In genomic region chr3:145807990-145808389, GRCh38 we compare ENCODE assay signal across 11 cellular contexts.
DNase-seq lines count a peak whose midpoint lies in the region; ATAC-seq, FAIRE-seq and TF ChIP-seq lines count a peak whose summit lies in the region.
"Had no signal": no experiment of that assay in that cellular context is flagged by ENCODE, and none has a peak within 500 bp of the region (broad histone marks: within the 10 kb centered on the region; RNA-seq: fewer than 3 reads in every experiment).

No MANE protein-coding gene starts in this region.

- no peak overlapping the region for H3K4me2 ChIP-seq in astrocyte (ENCODE audit: low read length)

- no peaks in the 10 kb centered on the region for H3K9me3 ChIP-seq in astrocyte (ENCODE audit: insufficient read depth, low read depth, low read length)
- H3K9me3 ChIP-seq in lower lobe of right lung, result no peaks in the 10 kb centered on the region
- H3K9me3 ChIP-seq: tibial artery had no signal

- ATAC-seq in lower lobe of right lung (no peak), GM18868 (IDR thresholded peaks at IDR 0.05; ENCODE audit: unreplicated experiment) (no peak)

- H3K4me1 ChIP-seq in astrocyte (ENCODE audit: insufficient read depth, low read length) (no peaks in the 10 kb centered on the region), lower lobe of right lung (no peaks in the 10 kb centered on the region)
- H3K4me1 ChIP-seq: tibial artery had no signal

- no peaks in the 10 kb centered on the region for H3K4me1 Mint-ChIP-seq in astrocyte (ENCODE audit: low read depth, unreplicated experiment)

- H2AFZ ChIP-seq in astrocyte (ENCODE audit: low read depth, low read length), result no peak overlapping the region

- H3K36me3 Mint-ChIP-seq in astrocyte (ENCODE audit: low read depth, unreplicated experiment), result no peaks in the 10 kb centered on the region

- no peaks in the 10 kb centered on the region for H3K79me2 ChIP-seq in astrocyte (ENCODE audit: insufficient read depth, low read length)

- H3K9ac ChIP-seq in astrocyte (ENCODE audit: low read length), result no peak overlapping the region

- no peaks in the 10 kb centered on the region for H3K27me3 Mint-ChIP-seq in astrocyte (ENCODE audit: low read depth, unreplicated experiment)

- no peaks in the 10 kb centered on the region for H3K36me3 ChIP-seq in astrocyte (ENCODE audit: insufficient read depth, low read length)
- no peaks in the 10 kb centered on the region for H3K36me3 ChIP-seq in lower lobe of right lung
- H3K36me3 ChIP-seq: tibial artery had no signal

- DNase-seq in COLO668 (lab: John Stamatoyannopoulos, UW; ENCODE audit: unreplicated experiment), result peak; percentile 1
- peak; percentile 23 for DNase-seq in HS-27A (ENCODE audit: low read depth)
- peak; percentile 50 for DNase-seq in astrocyte (ENCODE audit: low read depth)
- DNase-seq in lower lobe of right lung, result no peak
- DNase-seq in activated CD4-positive, alpha-beta T cell treated with anti-CD3 and anti-CD28 coated beads for 1 hour, result no peak
- no peak for DNase-seq in SW 1271 (lab: John Stamatoyannopoulos, UW)
- no peak for DNase-seq in midbrain (lab: John Stamatoyannopoulos, UW)
- DNase-seq: GOT3, Karpas-422, tibial artery had no signal

- no peaks in the 10 kb centered on the region for H4K20me1 ChIP-seq in astrocyte (ENCODE audit: insufficient read depth, low read length)

- intact Hi-C loops in lower lobe of right lung (cut with DNase I), result no loop called here

- no peak overlapping the region for H3K4me3 ChIP-seq in astrocyte (ENCODE audit: insufficient read depth, low read depth, low read length)
- no peak overlapping the region for H3K4me3 ChIP-seq in lower lobe of right lung
- H3K4me3 ChIP-seq: tibial artery had no signal

- TF ChIP-seq CTCF in astrocyte (IDR thresholded peaks at IDR 0.05; ENCODE audit: insufficient read depth, low read depth, low read length), result no peak
- TF ChIP-seq CTCF in lower lobe of right lung (IDR thresholded peaks at IDR 0.05), result peak; percentile 13

- H3K27me3 ChIP-seq in astrocyte (ENCODE audit: insufficient read depth, low read length) (no peaks in the 10 kb centered on the region), lower lobe of right lung (ENCODE audit: low read depth) (no peaks in the 10 kb centered on the region)
- H3K27me3 ChIP-seq: tibial artery had no signal

- H3K4me3 Mint-ChIP-seq in astrocyte (ENCODE audit: unreplicated experiment), result no peak overlapping the region

- FAIRE-seq in astrocyte (lab: Jason Lieb, UNC), result no peak

- H3K27ac ChIP-seq in astrocyte (ENCODE audit: low read depth, low read length) (no peak overlapping the region), lower lobe of right lung (no peak overlapping the region)
- H3K27ac ChIP-seq: tibial artery had no signal

- no peak overlapping the region for H3K27ac Mint-ChIP-seq in astrocyte (ENCODE audit: unreplicated experiment)

- H3K9me3 Mint-ChIP-seq in astrocyte (ENCODE audit: unreplicated experiment), result no peaks in the 10 kb centered on the region

Comparison
In these comparisons a context has a peak if more than half of its experiments do, and no peak if none do; other contexts are left out.
1. DNase-seq: peak in COLO668 (single experiment), HS-27A (single experiment) and astrocyte (single experiment); none in lower lobe of right lung (single experiment), activated CD4-positive, alpha-beta T cell treated with anti-CD3 and anti-CD28 coated beads for 1 hour (single experiment), SW 1271 (0 of 2) and midbrain (single experiment).